Comparison of ENCODE assay signal across 24 cellular contexts in the genomic region with DNA sequence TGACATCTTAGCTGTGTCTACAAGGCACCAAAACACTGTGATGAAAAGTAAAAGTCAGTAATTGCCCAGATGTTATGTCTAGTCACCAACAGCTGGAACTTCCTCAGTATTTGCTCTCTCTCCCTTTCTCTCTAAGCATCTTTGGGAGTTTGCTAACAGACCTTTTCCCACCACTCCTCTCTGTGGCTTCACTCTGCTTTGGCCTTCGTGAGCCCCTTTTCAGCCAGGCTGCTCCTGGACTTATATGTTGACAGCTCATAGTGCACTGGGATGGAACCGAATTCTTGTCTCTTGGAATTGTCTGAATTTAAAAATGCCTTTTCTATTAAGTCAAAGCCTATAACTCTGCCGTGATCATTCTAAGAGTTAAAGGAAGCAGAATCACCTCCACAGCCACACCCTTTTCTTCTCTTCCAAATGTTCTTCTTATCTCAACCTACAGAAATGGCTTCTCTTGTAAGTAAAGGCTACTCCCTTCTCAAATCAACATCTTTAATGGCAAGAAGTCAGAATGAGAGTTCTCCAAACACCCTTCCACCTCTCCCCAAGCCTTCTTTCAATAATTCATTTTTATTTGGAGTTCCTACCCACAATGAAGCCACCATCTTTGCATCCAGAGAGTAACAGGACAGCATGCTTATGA.
"Had no signal": no experiment of that assay in that cellular context is flagged by ENCODE, and none has a peak within 500 bp of the region (broad histone marks: within the 10 kb centered on the region; RNA-seq: fewer than 3 reads in every experiment).

No MANE protein-coding gene starts in this region.

- H3K36me3 ChIP-seq: brain microvascular endothelial cell, left lung, neural progenitor cell, spleen, thoracic aorta, upper lobe of right lung had no signal

- H3K4me3 ChIP-seq: left lung, neural progenitor cell, spleen, thoracic aorta, upper lobe of right lung had no signal

- H3K9me3 Mint-ChIP-seq: activated naive CD4-positive, alpha-beta T cell treated with anti-CD3 and anti-CD28 coated beads for 36 hours; activated naive CD8-positive, alpha-beta T cell treated with anti-CD3 and anti-CD28 coated beads, Interleukin-2, amount 50 U/mL, for 24 hours; central memory CD8-positive, alpha-beta T cell; neural progenitor cell had no signal

- H3K4me1 Mint-ChIP-seq: naive B cell; stimulated activated naive B cell treated with anti-CD40 and anti-IgM and Interleukin-4, amounts not matched to agents 10 μg/mL and 1 μg/mL and 100 μg/mL, for 72 hours had no signal

- H3K27ac ChIP-seq: brain microvascular endothelial cell, foreskin keratinocyte, neural progenitor cell, spleen, thoracic aorta, upper lobe of right lung had no signal

- H3K9me3 ChIP-seq: left lung, thoracic aorta, upper lobe of right lung had no signal

- H3K27me3 ChIP-seq: brain microvascular endothelial cell, foreskin keratinocyte, left lung, neural progenitor cell, spleen, upper lobe of right lung had no signal

- H2AFZ ChIP-seq: neural progenitor cell had no signal

- DNase-seq: activated CD4-positive, alpha-beta T cell treated with anti-CD3 and anti-CD28 coated beads, Interleukin-2, amount 10 ng/mL, durations not matched to agents 7 days and 5 days; activated CD8-positive, alpha-beta T cell treated with anti-CD3 and anti-CD28 coated beads, Interleukin-2, amount 10 ng/mL, durations not matched to agents 7 days and 5 days; activated naive CD4-positive, alpha-beta T cell treated with anti-CD3 and anti-CD28 coated beads for 36 hours; activated naive CD8-positive, alpha-beta T cell treated with anti-CD3 and anti-CD28 coated beads, Interleukin-2, amount 50 U/mL, for 24 hours; activated T-cell treated with anti-CD3 and anti-CD28 coated beads, Interleukin-2, amount 50 U/mL, for 24 hours; anterior cingulate cortex; brain microvascular endothelial cell; effector CD4-positive, alpha-beta T cell; foreskin keratinocyte; glutamatergic neuron; hippocampal formation; islet precursor cell; left lung; naive B cell; spleen; stimulated activated naive B cell treated with anti-CD40 and anti-IgM and Interleukin-4, amounts not matched to agents 10 μg/mL and 1 μg/mL and 100 μg/mL, for 72 hours; upper lobe of right lung had no signal

- H3K36me3 Mint-ChIP-seq: stimulated activated naive B cell treated with anti-CD40 and anti-IgM and Interleukin-4, amounts not matched to agents 10 μg/mL and 1 μg/mL and 100 μg/mL, for 72 hours had no signal

- H3K4me3 Mint-ChIP-seq: activated CD4-positive, alpha-beta T cell treated with anti-CD3 and anti-CD28 coated beads, Interleukin-2, amount 10 ng/mL, durations not matched to agents 7 days and 5 days; activated CD8-positive, alpha-beta T cell treated with anti-CD3 and anti-CD28 coated beads, Interleukin-2, amount 10 ng/mL, durations not matched to agents 7 days and 5 days; activated naive CD4-positive, alpha-beta T cell treated with anti-CD3 and anti-CD28 coated beads for 36 hours; activated naive CD8-positive, alpha-beta T cell treated with anti-CD3 and anti-CD28 coated beads, Interleukin-2, amount 50 U/mL, for 24 hours; activated T-cell treated with anti-CD3 and anti-CD28 coated beads, Interleukin-2, amount 50 U/mL, for 24 hours; central memory CD8-positive, alpha-beta T cell; naive B cell; neural progenitor cell; stimulated activated naive B cell treated with anti-CD40 and anti-IgM and Interleukin-4, amounts not matched to agents 10 μg/mL and 1 μg/mL and 100 μg/mL, for 72 hours; T-helper 1 cell treated with Interleukin-12 subunit alpha and Interleukin-12 subunit beta and Interleukin-4 antibody, amounts not matched to agents 30 μg/mL and 1 μg/mL, for 36 hours had no signal

- H3K4me2 ChIP-seq: neural progenitor cell had no signal

- ATAC-seq: activated CD4-positive, CD25-positive, alpha-beta regulatory T cell treated with anti-CD3 and anti-CD28 coated beads, Interleukin-2, amount 50 U/mL, for 24 hours; activated CD8-positive, alpha-beta T cell treated with anti-CD3 and anti-CD28 coated beads, Interleukin-2, amount 10 ng/mL, durations not matched to agents 7 days and 5 days; activated naive CD8-positive, alpha-beta T cell treated with anti-CD3 and anti-CD28 coated beads, Interleukin-2, amount 50 U/mL, for 24 hours; esophagus mucosa; left lung; stimulated activated naive B cell treated with anti-CD40 and anti-IgM and Interleukin-4, amounts not matched to agents 10 μg/mL and 1 μg/mL and 100 μg/mL, for 72 hours; upper lobe of right lung had no signal

- H3K4me1 ChIP-seq: left lung, neural progenitor cell, spleen, upper lobe of right lung had no signal

- H3K9ac ChIP-seq: neural progenitor cell had no signal

- H3K27ac Mint-ChIP-seq: activated CD4-positive, alpha-beta T cell treated with anti-CD3 and anti-CD28 coated beads, Interleukin-2, amount 10 ng/mL, durations not matched to agents 7 days and 5 days; activated CD8-positive, alpha-beta T cell treated with anti-CD3 and anti-CD28 coated beads, Interleukin-2, amount 10 ng/mL, durations not matched to agents 7 days and 5 days; activated naive CD4-positive, alpha-beta T cell treated with anti-CD3 and anti-CD28 coated beads for 36 hours; activated naive CD8-positive, alpha-beta T cell treated with anti-CD3 and anti-CD28 coated beads, Interleukin-2, amount 50 U/mL, for 24 hours; activated T-helper 2 cell treated with anti-CD3 and anti-CD28 coated beads, Interferon-gamma antibody, Interleukin-2, Interleukin-4, amounts not matched to agents 10 μg/mL and 5 μg/mL and 100 μg/mL, durations not matched to agents 14 hours and 24 hours and 36 hours; neural progenitor cell; stimulated activated naive B cell treated with anti-CD40 and anti-IgM and Interleukin-4, amounts not matched to agents 10 μg/mL and 1 μg/mL and 100 μg/mL, for 72 hours; T-helper 1 cell treated with Interleukin-12 subunit alpha and Interleukin-12 subunit beta and Interleukin-4 antibody, amounts not matched to agents 30 μg/mL and 1 μg/mL, for 36 hours had no signal

- H3K27me3 Mint-ChIP-seq: activated CD4-positive, alpha-beta T cell treated with anti-CD3 and anti-CD28 coated beads, Interleukin-2, amount 10 ng/mL, durations not matched to agents 7 days and 5 days; activated naive CD8-positive, alpha-beta T cell treated with anti-CD3 and anti-CD28 coated beads, Interleukin-2, amount 50 U/mL, for 24 hours; activated T-cell treated with anti-CD3 and anti-CD28 coated beads, Interleukin-2, amount 50 U/mL, for 24 hours; central memory CD8-positive, alpha-beta T cell had no signal
